14 cellular contexts compared by ENCODE assay signal in the genomic region with DNA sequence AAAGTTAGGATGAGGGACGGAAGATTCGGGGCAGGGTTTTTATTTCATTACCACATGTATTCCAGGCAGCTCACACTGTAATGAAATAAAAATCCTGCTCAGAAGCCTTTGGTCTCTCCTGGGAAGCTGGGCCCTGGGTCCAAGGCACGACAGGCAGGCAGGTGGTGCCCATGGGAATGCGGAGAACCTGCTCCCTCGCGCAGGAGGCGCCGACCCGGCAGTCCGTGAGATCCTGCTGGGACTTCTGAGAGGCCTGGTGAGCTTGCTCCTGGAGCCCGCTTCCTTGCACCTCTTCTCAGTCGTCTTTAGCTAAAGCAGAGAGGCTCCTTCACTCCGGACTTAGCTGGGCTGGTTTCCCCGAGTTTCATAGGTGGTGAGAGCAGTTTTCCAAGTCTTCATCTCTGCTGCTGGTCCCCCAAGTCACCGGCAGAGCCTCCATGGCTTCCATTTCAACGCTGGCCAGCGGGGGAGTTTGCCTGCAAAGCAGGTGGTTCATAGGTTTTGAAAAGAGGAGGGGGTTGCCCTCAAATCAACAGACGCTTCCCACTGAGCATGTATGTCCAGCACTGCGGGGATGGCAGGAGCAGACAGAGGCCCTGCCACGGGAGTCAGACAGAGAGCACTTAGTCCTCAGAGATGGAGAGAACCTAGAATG. TPM values are rescaled to one million over a fixed set of nuclear protein-coding genes. Genes with fewer than 3 reads are reported as not detected.
DNase-seq lines count a peak whose midpoint lies in the region; ATAC-seq and TF ChIP-seq lines count a peak whose summit lies in the region.
"Had no signal": no experiment of that assay in that cellular context is flagged by ENCODE, and none has a peak within 500 bp of the region (broad histone marks: within the 10 kb centered on the region; RNA-seq: fewer than 3 reads in every experiment).

No MANE protein-coding gene starts in this region.

- TF ChIP-seq EP300 in upper lobe of left lung (IDR thresholded peaks at IDR 0.05), result no peak

- peak overlapping the region; percentile 38 to 87 for H3K27ac ChIP-seq in breast epithelium
- peak overlapping the region in 3 of 4 donors; percentile 35 to 85 (median 41) for H3K27ac ChIP-seq in upper lobe of left lung
- H3K27ac ChIP-seq in tibial artery, result no peak overlapping the region
- H3K27ac ChIP-seq: BLaER1 treated with 17β-estradiol and CSF1 and Interleukin-3, amounts not matched to agents 10 nM and 100 nM; PC-9 had no signal

- H3K27me3 Mint-ChIP-seq in natural killer cell treated with Interleukin-12 subunit alpha and Interleukin-12 subunit beta and Interleukin-15 and Interleukin-18, amount 100 ng/mL, for 72 hours, result no peaks in the 10 kb centered on the region
- H3K27me3 Mint-ChIP-seq in natural killer cell (ENCODE audit: low read depth in 2 of 2), result no peaks in the 10 kb centered on the region
- H3K27me3 Mint-ChIP-seq: IgD-negative memory B cell had no signal

- TF ChIP-seq POLR2A in breast epithelium (IDR thresholded peaks at IDR 0.05) (no peak), upper lobe of left lung (IDR thresholded peaks at IDR 0.05) (no peak)

- no peaks in the 10 kb centered on the region for H3K9me3 ChIP-seq in breast epithelium
- H3K9me3 ChIP-seq in upper lobe of left lung, result no peaks in the 10 kb centered on the region
- no peaks in the 10 kb centered on the region for H3K9me3 ChIP-seq in tibial artery
- H3K9me3 ChIP-seq: BLaER1 treated with 17β-estradiol and CSF1 and Interleukin-3, amounts not matched to agents 10 nM and 100 nM had no signal

- ATAC-seq in natural killer cell treated with Interleukin-12 subunit alpha and Interleukin-12 subunit beta and Interleukin-15 and Interleukin-18, amount 100 ng/mL, for 72 hours, result no peak
- ATAC-seq in natural killer cell (no peak), upper lobe of left lung (ENCODE audit: low FRiP score in 2 of 2) (no peak), left lobe of liver (no peak)

- no peak overlapping the region for H3K27ac Mint-ChIP-seq in natural killer cell treated with Interleukin-12 subunit alpha and Interleukin-12 subunit beta and Interleukin-15 and Interleukin-18, amount 100 ng/mL, for 72 hours
- no peak overlapping the region for H3K27ac Mint-ChIP-seq in natural killer cell
- H3K27ac Mint-ChIP-seq: IgD-negative memory B cell had no signal

- no peak overlapping the region for H3K4me3 Mint-ChIP-seq in natural killer cell treated with Interleukin-12 subunit alpha and Interleukin-12 subunit beta and Interleukin-15 and Interleukin-18, amount 100 ng/mL, for 72 hours
- no peak overlapping the region for H3K4me3 Mint-ChIP-seq in natural killer cell
- H3K4me3 Mint-ChIP-seq: IgD-negative memory B cell had no signal

- H3K9me3 Mint-ChIP-seq in natural killer cell treated with Interleukin-12 subunit alpha and Interleukin-12 subunit beta and Interleukin-15 and Interleukin-18, amount 100 ng/mL, for 72 hours, result no peaks in the 10 kb centered on the region
- H3K9me3 Mint-ChIP-seq in natural killer cell, result no peaks in the 10 kb centered on the region
- H3K9me3 Mint-ChIP-seq: IgD-negative memory B cell had no signal

- no peak for TF ChIP-seq CTCF in natural killer cell (IDR thresholded peaks at IDR 0.05)
- TF ChIP-seq CTCF in breast epithelium (IDR thresholded peaks at IDR 0.05), result no peak
- no peak for TF ChIP-seq CTCF in upper lobe of left lung (IDR thresholded peaks at IDR 0.05)
- no peak for TF ChIP-seq CTCF in tibial artery (IDR thresholded peaks at IDR 0.05)

- H3K27me3 ChIP-seq in breast epithelium (no peaks in the 10 kb centered on the region), upper lobe of left lung (no peaks in the 10 kb centered on the region), tibial artery (no peaks in the 10 kb centered on the region)
- H3K27me3 ChIP-seq: BLaER1 treated with 17β-estradiol and CSF1 and Interleukin-3, amounts not matched to agents 10 nM and 100 nM had no signal

- intact Hi-C loops in natural killer cell (cut with micrococcal nuclease) (no loop called here), breast epithelium (cut with DNase I; ENCODE audit: low total_unique reads) (no loop called here), tibial artery (cut with DNase I; ENCODE audit: low total_unique reads) (no loop called here)

- H3K4me3 ChIP-seq in breast epithelium (no peak overlapping the region), upper lobe of left lung (no peak overlapping the region), tibial artery (no peak overlapping the region)
- H3K4me3 ChIP-seq: BLaER1 treated with 17β-estradiol and CSF1 and Interleukin-3, amounts not matched to agents 10 nM and 100 nM; PC-9 had no signal

- peaks cover 0 to 3% of the 10 kb centered on the region in 2 donors for H3K4me1 Mint-ChIP-seq in natural killer cell treated with Interleukin-12 subunit alpha and Interleukin-12 subunit beta and Interleukin-15 and Interleukin-18, amount 100 ng/mL, for 72 hours (ENCODE audit: low read depth in 2 of 2)
- peaks cover 0 to 6% of the 10 kb centered on the region in 2 donors for H3K4me1 Mint-ChIP-seq in natural killer cell

- H3K4me1 ChIP-seq in breast epithelium (peaks cover 0 to 4% of the 10 kb centered on the region in 2 donors), upper lobe of left lung (peaks cover 25 to 32% (median 29%) of the 10 kb centered on the region in 4 donors), tibial artery (peaks cover 0 to 21% (median 5%) of the 10 kb centered on the region in 4 donors)

- H3K36me3 Mint-ChIP-seq in natural killer cell treated with Interleukin-12 subunit alpha and Interleukin-12 subunit beta and Interleukin-15 and Interleukin-18, amount 100 ng/mL, for 72 hours, result no peaks in the 10 kb centered on the region
- no peaks in the 10 kb centered on the region for H3K36me3 Mint-ChIP-seq in natural killer cell

- DNase-seq in natural killer cell treated with Interleukin-12 subunit alpha and Interleukin-12 subunit beta and Interleukin-15 and Interleukin-18, amount 100 ng/mL, for 72 hours (ENCODE audit: low spot score), result peak; percentile 47
- DNase-seq in natural killer cell, result no peak
- DNase-seq in breast epithelium (ENCODE audit: low spot score in 2 of 2), result no peak
- peak; percentile 74 for DNase-seq in mesenteric fat pad (ENCODE audit: low spot score)
- DNase-seq in upper lobe of left lung, result peak in 1 of 2 donors; percentile 65
- DNase-seq in NCI-H1092 (lab: John Stamatoyannopoulos, UW), result no peak
- DNase-seq in left lobe of liver (ENCODE audit: low spot score), result no peak
- DNase-seq in tibial artery, result no peak
- DNase-seq: DND-41, Kasumi-1, NCI-H1930, PC-9 had no signal

- H3K36me3 ChIP-seq in breast epithelium, result no peaks in the 10 kb centered on the region
- peaks cover 4 to 54% (median 12%) of the 10 kb centered on the region in 4 donors for H3K36me3 ChIP-seq in upper lobe of left lung
- H3K36me3 ChIP-seq in tibial artery, result no peaks in the 10 kb centered on the region
- H3K36me3 ChIP-seq: BLaER1 treated with 17β-estradiol and CSF1 and Interleukin-3, amounts not matched to agents 10 nM and 100 nM had no signal

- WGBS in upper lobe of left lung, 2 donors, result 82 to 90% methylated on average over 9 to 20 of the region's 20 CpGs

RNA-seq across cellular contexts. Expression of gene IL15RA, which starts 24.5 kb away (rescaled TPM):
- total RNA-seq in natural killer cell treated with Interleukin-12 subunit alpha and Interleukin-12 subunit beta and Interleukin-15 and Interleukin-18, amount 100 ng/mL, for 72 hours, result 100 to 1,000 TPM in 1 of 2 donors, 10 to 100 TPM in 1; 56.7 to 125 TPM
- 10 to 100 TPM; 10.7 to 11.8 (median 11.3) TPM for total RNA-seq in natural killer cell
- total RNA-seq in breast epithelium, result 10 to 100 TPM; 15.1 to 35.7 (median 25.9) TPM
- 24.6 TPM for total RNA-seq in mesenteric fat pad
- total RNA-seq in upper lobe of left lung, result 10 to 100 TPM; 28.0 to 72.6 (median 35.1) TPM
- total RNA-seq in left lobe of liver, result 8.4 TPM

Comparison
In these comparisons a context has a peak if more than half of its experiments do, and no peak if none do; other contexts are left out.
1. DNase-seq: peak in natural killer cell treated with Interleukin-12 subunit alpha and Interleukin-12 subunit beta and Interleukin-15 and Interleukin-18, amount 100 ng/mL, for 72 hours (single experiment) and mesenteric fat pad (single experiment); none in natural killer cell (single experiment), breast epithelium (0 of 2), NCI-H1092 (single experiment), left lobe of liver (single experiment) and tibial artery (0 of 2).
2. H3K27ac ChIP-seq: peak in breast epithelium (2 of 2) and upper lobe of left lung (3 of 4); none in tibial artery (0 of 2).